Comparison of ENCODE assay signal across 20 cellular contexts in genomic region chr22:42656578-42656977, GRCh38. TPM values are rescaled to one million over a fixed set of nuclear protein-coding genes. Genes with fewer than 3 reads are reported as not detected.
"Had no signal": no experiment of that assay in that cellular context is flagged by ENCODE, and none has a peak within 500 bp of the region (broad histone marks: within the 10 kb centered on the region; RNA-seq: fewer than 3 reads in every experiment).

No MANE protein-coding gene starts in this region.

- H3K4me3 Mint-ChIP-seq: nephron had no signal

- H3K4me1 Mint-ChIP-seq: nephron had no signal

- H3K27me3 ChIP-seq: hepatocyte, ovary, suprapubic skin, thyroid gland, upper lobe of left lung, uterus had no signal

- H3K9me3 Mint-ChIP-seq: nephron had no signal

- H3K79me2 ChIP-seq: hepatocyte had no signal

- DNase-seq: dermis blood vessel endothelial cell; foreskin melanocyte; head of caudate nucleus; kidney; left cardiac atrium; left ventricle myocardium inferior; lower lobe of right lung; mesenchymal stem cell; midbrain; ovary; small intestine; stimulated activated CD4-positive, alpha-beta T cell treated with anti-CD3 and anti-CD28 coated beads, Interleukin-12 subunit alpha, Interleukin-12 subunit beta, amount 100 ng/mL, for 4 hours; stimulated activated naive CD4-positive, alpha-beta T cell treated with Interleukin-2 at 50 U/mL for 16 hours; thyroid gland; upper lobe of left lung; uterus had no signal

- H3K4me1 ChIP-seq: thyroid gland, uterus had no signal

- H3K4me3 ChIP-seq: hepatocyte, left ventricle myocardium inferior, lower lobe of right lung, ovary, suprapubic skin, thyroid gland, upper lobe of left lung, uterus had no signal

- H3K27ac ChIP-seq: hepatocyte, left ventricle myocardium inferior, lower lobe of right lung, ovary, suprapubic skin, thyroid gland, upper lobe of left lung, uterus had no signal

- H3K9me3 ChIP-seq: left ventricle myocardium inferior, lower lobe of right lung, ovary, suprapubic skin, thyroid gland, upper lobe of left lung, uterus had no signal

- H2AFZ ChIP-seq: hepatocyte had no signal

- ATAC-seq: left cardiac atrium, right cardiac atrium had no signal

- H3K4me2 ChIP-seq: hepatocyte had no signal

- H3K36me3 ChIP-seq: left ventricle myocardium inferior, lower lobe of right lung, ovary, suprapubic skin, thyroid gland, upper lobe of left lung, uterus had no signal

RNA-seq across cellular contexts. Expression of gene ATP5MGL, which starts 16.2 kb away (rescaled TPM):
- total RNA-seq: dermis blood vessel endothelial cell, thyroid gland had no signal
